In genomic region chr1:108813326-108813725, GRCh38 we compare ENCODE assay signal across 19 cellular contexts. TPM values are rescaled to one million over a fixed set of nuclear protein-coding genes. Genes with fewer than 3 reads are reported as not detected.
A peak's percentile ranks its signal among the peaks of the same experiment; 100 is the strongest.
DNase-seq lines count a peak whose midpoint lies in the region; ATAC-seq and TF ChIP-seq lines count a peak whose summit lies in the region.
"Had no signal": no experiment of that assay in that cellular context is flagged by ENCODE, and none has a peak within 500 bp of the region (broad histone marks: within the 10 kb centered on the region; RNA-seq: fewer than 3 reads in every experiment).

No MANE protein-coding gene starts in this region.

- intact Hi-C loops in OCI-LY7 (cut with micrococcal nuclease; ENCODE audit: unreplicated experiment) = no loop called here

- no peaks in the 10 kb centered on the region for H4K20me1 ChIP-seq in OCI-LY7 (ENCODE audit: insufficient read depth, low read length)

- H3K27ac Mint-ChIP-seq in mesothelial cell of epicardium = peak overlapping the region; percentile 67
- H3K27ac Mint-ChIP-seq: CD4-positive, CD25-positive, alpha-beta regulatory T cell had no signal

- no peaks in the 10 kb centered on the region for H3K4me1 ChIP-seq in OCI-LY7 (ENCODE audit: insufficient read depth, low read length, poor library complexity, severe bottlenecking)
- H3K4me1 ChIP-seq in suprapubic skin = peaks cover 33% of the 10 kb centered on the region

- ATAC-seq in GM19455 (IDR thresholded peaks at IDR 0.05; ENCODE audit: unreplicated experiment) (no peak), HG02885 (IDR thresholded peaks at IDR 0.05; ENCODE audit: poor library complexity, unreplicated experiment) (no peak)
- ATAC-seq: A549 had no signal

- H3K27me3 Mint-ChIP-seq in mesothelial cell of epicardium (ENCODE audit: low read depth) = no peaks in the 10 kb centered on the region

- no peak overlapping the region for H3K27ac ChIP-seq in OCI-LY7 (ENCODE audit: low read depth, low read length, poor library complexity, severe bottlenecking)
- H3K27ac ChIP-seq in suprapubic skin = no peak overlapping the region
- H3K27ac ChIP-seq: A549, SJCRH30 had no signal

- H3K79me2 ChIP-seq in OCI-LY7 (ENCODE audit: insufficient read depth, low read depth, low read length) = no peaks in the 10 kb centered on the region

- H3K36me3 ChIP-seq in OCI-LY7 (ENCODE audit: insufficient read depth, low read length) = peaks cover 15% of the 10 kb centered on the region
- peaks cover 3% of the 10 kb centered on the region for H3K36me3 ChIP-seq in suprapubic skin

- DNase-seq in SIG-M5 treated with dmso at 0.1 percent for 504 hours (lab: John Stamatoyannopoulos, UW; ENCODE audit: unreplicated experiment) (peak; percentile 34), SIG-M5 (lab: John Stamatoyannopoulos, UW) (no peak), NCI-H69 (lab: John Stamatoyannopoulos, UW) (peak; percentile 88), mesothelial cell of epicardium (ENCODE audit: low spot score in 2 of 2, unreplicated experiment in 2 of 2) (no peak), OCI-LY7 (ENCODE audit: low spot score) (no peak), suprapubic skin (ENCODE audit: low spot score in 2 of 2) (no peak)
- DNase-seq: AML-193; Calu3; CD4-positive, CD25-positive, alpha-beta regulatory T cell; DMS79 treated with DMSO at 0.1 percent for 48 hours; GDM1; H7; Kasumi-1; NCI-H2107; NCI-H748 treated with DMSO at 0.1 percent for 48 hours; SJCRH30 had no signal

- H3K27me3 ChIP-seq in suprapubic skin = no peaks in the 10 kb centered on the region
- H3K27me3 ChIP-seq: SJCRH30 had no signal

- no peak overlapping the region for H3K4me3 ChIP-seq in OCI-LY7 (ENCODE audit: low read depth, low read length, poor library complexity, severe bottlenecking)
- H3K4me3 ChIP-seq in suprapubic skin = no peak overlapping the region
- H3K4me3 ChIP-seq: A549, SJCRH30 had no signal

- peaks cover 25% of the 10 kb centered on the region for H3K4me1 Mint-ChIP-seq in mesothelial cell of epicardium
- H3K4me1 Mint-ChIP-seq: CD4-positive, CD25-positive, alpha-beta regulatory T cell had no signal

- no peak for TF ChIP-seq POLR2A in suprapubic skin (IDR thresholded peaks at IDR 0.05)

- TF ChIP-seq CTCF in mesothelial cell of epicardium (IDR thresholded peaks at IDR 0.05; ENCODE audit: unreplicated experiment) (no peak), OCI-LY7 (conservative IDR thresholded peaks at IDR 0.05; ENCODE audit: low read length) (no peak), suprapubic skin (IDR thresholded peaks at IDR 0.05) (no peak)

- H3K9me3 ChIP-seq in OCI-LY7 (ENCODE audit: low read length) (no peaks in the 10 kb centered on the region), suprapubic skin (no peaks in the 10 kb centered on the region)
- H3K9me3 ChIP-seq: A549, SJCRH30 had no signal

- H2AFZ ChIP-seq in OCI-LY7 (ENCODE audit: low read length) = no peak overlapping the region

- POLR2A ChIA-PET in OCI-LY7 (lab: Charles Lee) = no interaction called here

- no peaks in the 10 kb centered on the region for H3K9me2 ChIP-seq in OCI-LY7 (ENCODE audit: insufficient read depth, low read length)

- no peak overlapping the region for H3K4me2 ChIP-seq in OCI-LY7 (ENCODE audit: low read length)
- H3K4me2 ChIP-seq: A549 had no signal

- H3K9me3 Mint-ChIP-seq in mesothelial cell of epicardium = no peaks in the 10 kb centered on the region
- H3K9me3 Mint-ChIP-seq: CD4-positive, CD25-positive, alpha-beta regulatory T cell had no signal

- BruUV-seq in OCI-LY7 (replicated peaks; lab: Mats Ljungman, UMichigan) = no TSS peak

- no peak overlapping the region for H3K4me3 Mint-ChIP-seq in mesothelial cell of epicardium
- H3K4me3 Mint-ChIP-seq: CD4-positive, CD25-positive, alpha-beta regulatory T cell had no signal

- H3K36me3 Mint-ChIP-seq in mesothelial cell of epicardium = peaks cover 11% of the 10 kb centered on the region

- 65% methylated on average over 2 of the region's 2 CpGs for WGBS in suprapubic skin

- no peak for TF ChIP-seq EP300 in suprapubic skin (IDR thresholded peaks at IDR 0.05)

- CTCF ChIA-PET in OCI-LY7 (lab: Charles Lee; ENCODE audit: unreplicated experiment) = no interaction called here

RNA-seq across cellular contexts. Expression of gene AKNAD1, which starts 43.6 kb away (rescaled TPM):
- total RNA-seq in mesothelial cell of epicardium (0.27 TPM in 1 of 3 replicates, not detected in the others), OCI-LY7 (2022) (not detected in 2 replicates), suprapubic skin (1 to 10 TPM in 3 of 4 donors, not detected in 1; 2.2 to 6.5 (median 2.7) TPM)
- not detected in 2 replicates for total RNA-seq in OCI-LY7 (2014; rRNA removed; shearing (Covaris generic))
- total RNA-seq: Calu3; CD4-positive, CD25-positive, alpha-beta regulatory T cell; H7 had no signal

Comparison
In these comparisons a context has a peak if more than half of its experiments do, and no peak if none do; other contexts are left out.
1. DNase-seq: peak in SIG-M5 treated with dmso at 0.1 percent for 504 hours (single experiment) and NCI-H69 (single experiment); none in SIG-M5 (single experiment), mesothelial cell of epicardium (0 of 2), OCI-LY7 (single experiment) and suprapubic skin (0 of 2).